ENCODE assay signal across 10 cellular contexts in the genomic region with DNA sequence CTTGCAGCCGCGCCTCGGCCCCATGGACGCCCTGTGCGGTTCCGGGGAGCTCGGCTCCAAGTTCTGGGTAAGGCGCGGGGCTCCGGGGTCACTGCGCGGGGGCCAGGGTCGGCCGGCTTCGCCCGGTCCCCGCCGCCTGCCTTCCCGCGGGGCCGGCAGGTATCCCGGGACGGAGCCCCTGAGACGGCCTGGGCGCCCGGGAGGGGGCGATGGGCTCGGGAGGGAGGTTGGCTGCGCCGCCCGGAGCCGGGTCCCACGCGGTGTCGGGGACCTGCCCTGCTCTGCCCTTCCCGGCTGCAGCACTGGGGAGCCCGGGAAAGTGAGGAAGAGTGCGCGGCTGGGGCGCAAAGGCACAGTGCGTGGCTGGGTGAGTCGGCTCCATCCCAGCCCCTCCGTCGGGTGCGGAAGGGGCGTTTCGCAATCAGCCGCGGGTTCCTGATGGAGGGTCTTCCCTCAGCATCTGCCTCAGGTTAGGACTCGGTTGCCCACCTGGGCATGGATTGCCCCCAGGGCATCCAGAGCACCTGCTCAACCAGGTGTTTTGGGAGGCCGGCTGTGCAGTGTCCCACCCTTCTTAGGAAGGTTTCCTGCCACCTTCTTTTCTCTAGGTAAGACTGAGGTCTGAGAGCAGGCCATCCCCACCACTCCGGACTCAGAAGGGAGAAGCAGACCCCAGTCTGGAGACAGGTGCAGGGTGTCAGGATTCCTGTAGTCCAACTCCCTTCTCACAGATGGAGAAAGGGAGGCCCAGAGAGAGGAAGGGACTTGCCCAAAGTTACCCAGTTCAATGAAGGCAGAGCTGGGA. TPM values are rescaled to one million over a fixed set of nuclear protein-coding genes. Genes with fewer than 3 reads are reported as not detected.
DNase-seq lines count a peak whose midpoint lies in the region; ATAC-seq and TF ChIP-seq lines count a peak whose summit lies in the region.
"Had no signal": no experiment of that assay in that cellular context is flagged by ENCODE, and none has a peak within 500 bp of the region (broad histone marks: within the 10 kb centered on the region; RNA-seq: fewer than 3 reads in every experiment).

No MANE protein-coding gene starts in this region.

- H3K4me1 Mint-ChIP-seq in MCF 10A (ENCODE audit: insufficient read depth, unreplicated experiment) = peaks cover 46% of the 10 kb centered on the region

- peak overlapping the region; percentile 23 for H3K27ac Mint-ChIP-seq in MCF 10A (ENCODE audit: low read depth, unreplicated experiment)

- H4K20me1 ChIP-seq in OCI-LY7 (ENCODE audit: insufficient read depth, low read length) = no peaks in the 10 kb centered on the region

- CTCF ChIA-PET in MCF 10A (lab: Yijun Ruan, JAX) (interaction anchor here (0.6 to 10.0 kb wide), 12 partner anchors 10 to 272 kb away, joined by 3 to 118 read pairs (median 4); a partner anchor contains a TSS), OCI-LY7 (lab: Charles Lee; ENCODE audit: unreplicated experiment) (no interaction called here)

- no peak for ATAC-seq in HG03432 (IDR thresholded peaks at IDR 0.05; ENCODE audit: unreplicated experiment)

- H3K36me3 Mint-ChIP-seq in MCF 10A (ENCODE audit: insufficient read depth, unreplicated experiment) = peaks cover 12% of the 10 kb centered on the region

- no peaks in the 10 kb centered on the region for H3K9me2 ChIP-seq in OCI-LY7 (ENCODE audit: insufficient read depth, low read length)

- H3K36me3 ChIP-seq in stomach smooth muscle (ENCODE audit: control insufficient read depth in 2 of 2, insufficient read depth in 2 of 2, low read length in 2 of 2) = no peaks in the 10 kb centered on the region
- no peaks in the 10 kb centered on the region for H3K36me3 ChIP-seq in OCI-LY7 (ENCODE audit: insufficient read depth, low read length)

- H3K27ac ChIP-seq in stomach smooth muscle (ENCODE audit: low read length) (no peak overlapping the region), OCI-LY7 (ENCODE audit: low read depth, low read length, poor library complexity, severe bottlenecking) (no peak overlapping the region)

- intact Hi-C loops in MCF 10A (cut with micrococcal nuclease) (no loop called here), OCI-LY7 (cut with micrococcal nuclease; ENCODE audit: unreplicated experiment) (loop anchor here (5.0 kb wide), 1 partner anchor 207 kb away; no protein-coding TSS in a partner anchor)

- H3K27me3 Mint-ChIP-seq in MCF 10A (ENCODE audit: insufficient read depth, unreplicated experiment) = no peaks in the 10 kb centered on the region

- peaks cover 24% of the 10 kb centered on the region for H3K4me1 ChIP-seq in stomach smooth muscle (ENCODE audit: control insufficient read depth, insufficient read depth, low read length)
- H3K4me1 ChIP-seq in OCI-LY7 (ENCODE audit: insufficient read depth, low read length, poor library complexity, severe bottlenecking) = peaks cover 9% of the 10 kb centered on the region

- H3K9ac ChIP-seq in stomach smooth muscle (ENCODE audit: low read length in 2 of 2) = no peak overlapping the region

- peak overlapping the region; percentile 71 for H3K4me3 Mint-ChIP-seq in MCF 10A (ENCODE audit: unreplicated experiment)

- no peaks in the 10 kb centered on the region for H3K9me3 Mint-ChIP-seq in MCF 10A (ENCODE audit: unreplicated experiment)

- no peaks in the 10 kb centered on the region for H3K79me2 ChIP-seq in OCI-LY7 (ENCODE audit: insufficient read depth, low read depth, low read length)

- TF ChIP-seq CTCF in MCF 10A (IDR thresholded peaks at IDR 0.05; ENCODE audit: unreplicated experiment) (peak; percentile 13), OCI-LY7 (conservative IDR thresholded peaks at IDR 0.05; ENCODE audit: low read length) (no peak)

- H3K27me3 ChIP-seq in stomach smooth muscle (ENCODE audit: control insufficient read depth in 1 of 2, insufficient read depth in 2 of 2, low read length in 2 of 2) = peaks cover 16 to 35% of the 10 kb centered on the region in 2 donors

- no peak overlapping the region for H2AFZ ChIP-seq in OCI-LY7 (ENCODE audit: low read length)

- H3K4me3 ChIP-seq in stomach smooth muscle (ENCODE audit: low read length in 2 of 2) (peak overlapping the region; percentile 34 to 69), OCI-LY7 (ENCODE audit: low read depth, low read length, poor library complexity, severe bottlenecking) (no peak overlapping the region)

- DNase-seq in DMS 273 (lab: John Stamatoyannopoulos, UW; ENCODE audit: unreplicated experiment) (peak; percentile 54), DMS 273 treated with DMSO at 0.1 percent for 48 hours (lab: John Stamatoyannopoulos, UW) (no peak), MCF 10A (ENCODE audit: unreplicated experiment) (no peak), kidney tubule cell (ENCODE audit: low spot score) (peak; percentile 22), OCI-LY7 (ENCODE audit: low spot score) (no peak)
- DNase-seq in activated CD4-positive, alpha-beta T cell treated with anti-CD3 and anti-CD28 coated beads for 1 hour = no peak
- DNase-seq: activated CD4-positive, CD25-positive, alpha-beta regulatory T cell treated with anti-CD3 and anti-CD28 coated beads, Interleukin-2, amount 50 U/mL, for 72 hours; NCI-H1694 treated with DMSO at 0.1 percent for 48 hours had no signal

- POLR2A ChIA-PET in MCF 10A (lab: Yijun Ruan, JAX) (interaction anchor here (0.6 to 6.9 kb wide), 12 partner anchors 12 to 232 kb away, joined by 3 to 96 read pairs (median 6); a partner anchor contains a TSS), OCI-LY7 (lab: Charles Lee) (interaction anchor here (0.9 kb wide), 1 partner anchor 7 kb away, joined by 4 read pairs; no protein-coding TSS in a partner anchor)

- BruUV-seq in MCF 10A (replicated peaks; lab: Mats Ljungman, UMichigan) (no TSS peak), OCI-LY7 (replicated peaks; lab: Mats Ljungman, UMichigan) (no TSS peak)

- no peak overlapping the region for H3K4me2 ChIP-seq in OCI-LY7 (ENCODE audit: low read length)

- H3K9me3 ChIP-seq in stomach smooth muscle (ENCODE audit: control insufficient read depth in 2 of 2, low read length in 2 of 2) (no peaks in the 10 kb centered on the region), OCI-LY7 (ENCODE audit: low read length) (no peaks in the 10 kb centered on the region)

RNA-seq across cellular contexts. Expression of a gene that starts 0.4 kb away (rescaled TPM):
- total RNA-seq in MCF 10A (2022) (209 and 293 TPM in 2 replicates), OCI-LY7 (2022) (not detected in 2 replicates)
- not detected in 2 replicates for total RNA-seq in OCI-LY7 (2014; rRNA removed; shearing (Covaris generic))

Comparison
In these comparisons a context has a peak if more than half of its experiments do, and no peak if none do; other contexts are left out.
1. DNase-seq: peak in DMS 273 (single experiment) and kidney tubule cell (single experiment); none in DMS 273 treated with DMSO at 0.1 percent for 48 hours (single experiment), MCF 10A (single experiment), activated CD4-positive, alpha-beta T cell treated with anti-CD3 and anti-CD28 coated beads for 1 hour (single experiment) and OCI-LY7 (single experiment).
2. RNA of a gene that starts 0.4 kb away (total RNA-seq): 209 to 293 TPM in MCF 10A; not detected in OCI-LY7; every median in the first group is over 100 times any median in the second.